Comparison of ENCODE assay signal across 1 cellular context in the genomic region with DNA sequence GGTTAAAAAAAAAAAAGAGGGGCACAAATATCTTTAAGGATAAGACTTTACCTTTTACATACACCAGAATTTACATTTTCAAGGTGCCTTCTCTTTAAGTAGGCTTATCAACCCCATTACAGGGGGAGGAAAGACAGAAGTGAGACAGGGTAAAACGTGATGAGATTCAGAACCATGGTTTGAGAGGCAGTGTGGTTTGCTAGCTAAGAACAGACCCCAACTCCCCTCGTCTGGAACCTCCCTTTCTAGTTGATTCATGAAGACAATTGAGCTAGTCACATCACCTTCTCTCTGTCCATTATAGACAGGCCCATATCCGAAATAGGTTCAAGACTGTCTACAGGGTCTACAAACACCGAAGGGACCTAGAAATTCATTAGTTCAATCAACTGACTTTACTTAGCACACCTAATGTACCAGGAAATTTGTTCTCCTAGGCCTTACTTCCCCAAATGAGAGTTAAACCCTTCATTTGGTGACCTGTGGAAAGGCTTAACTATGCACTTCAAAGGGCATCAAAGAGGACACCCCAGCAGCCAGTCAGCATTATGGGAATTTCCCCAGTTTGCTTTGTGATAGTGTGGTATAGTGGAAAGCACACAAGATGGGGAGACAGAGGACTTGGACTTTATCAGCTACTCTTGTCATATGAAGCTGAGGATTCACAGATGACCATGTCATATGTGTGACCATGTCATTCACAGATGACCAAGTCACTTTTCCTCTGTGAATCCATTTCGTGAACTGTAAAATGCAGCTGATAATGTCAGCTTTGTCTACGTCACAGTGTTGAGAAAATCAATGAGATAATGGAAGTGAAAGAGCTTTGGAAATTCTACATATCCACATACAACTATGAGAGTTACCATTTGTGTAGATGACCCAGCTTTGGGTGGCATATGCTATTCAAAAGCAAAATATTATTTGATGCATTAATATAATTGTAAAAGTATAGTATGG.
TF ChIP-seq lines count a peak whose summit lies in the region.

No MANE protein-coding gene starts in this region.

TF ChIP-seq in GM12878, 131 proteins besides CTCF, POLR2A, EP300 and RAD21 (continues in another document):
- TF ChIP-seq, protein P1, sequence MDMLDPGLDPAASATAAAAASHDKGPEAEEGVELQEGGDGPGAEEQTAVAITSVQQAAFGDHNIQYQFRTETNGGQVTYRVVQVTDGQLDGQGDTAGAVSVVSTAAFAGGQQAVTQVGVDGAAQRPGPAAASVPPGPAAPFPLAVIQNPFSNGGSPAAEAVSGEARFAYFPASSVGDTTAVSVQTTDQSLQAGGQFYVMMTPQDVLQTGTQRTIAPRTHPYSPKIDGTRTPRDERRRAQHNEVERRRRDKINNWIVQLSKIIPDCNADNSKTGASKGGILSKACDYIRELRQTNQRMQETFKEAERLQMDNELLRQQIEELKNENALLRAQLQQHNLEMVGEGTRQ (IDR thresholded peaks at IDR 0.05; ENCODE audit: borderline replicate concordance, low read depth, low read length): no peak
- TF ChIP-seq WRNIP1 (IDR thresholded peaks at IDR 0.05; ENCODE audit: borderline replicate concordance, low read depth, low read length): no peak
- no peak for TF ChIP-seq MTA2 (IDR thresholded peaks at IDR 0.05; ENCODE audit: low read depth)
- TF ChIP-seq NFXL1 (IDR thresholded peaks at IDR 0.05; ENCODE audit: borderline replicate concordance): no peak
- TF ChIP-seq JUNB (IDR thresholded peaks at IDR 0.05): peak; percentile 32
- TF ChIP-seq RB1 (IDR thresholded peaks at IDR 0.05; ENCODE audit: borderline replicate concordance): no peak
- TF ChIP-seq IKZF1 (conservative IDR thresholded peaks at IDR 0.05): no peak
- TF ChIP-seq BACH1 (IDR thresholded peaks at IDR 0.05; ENCODE audit: borderline replicate concordance): no peak
- TF ChIP-seq, protein P2, sequence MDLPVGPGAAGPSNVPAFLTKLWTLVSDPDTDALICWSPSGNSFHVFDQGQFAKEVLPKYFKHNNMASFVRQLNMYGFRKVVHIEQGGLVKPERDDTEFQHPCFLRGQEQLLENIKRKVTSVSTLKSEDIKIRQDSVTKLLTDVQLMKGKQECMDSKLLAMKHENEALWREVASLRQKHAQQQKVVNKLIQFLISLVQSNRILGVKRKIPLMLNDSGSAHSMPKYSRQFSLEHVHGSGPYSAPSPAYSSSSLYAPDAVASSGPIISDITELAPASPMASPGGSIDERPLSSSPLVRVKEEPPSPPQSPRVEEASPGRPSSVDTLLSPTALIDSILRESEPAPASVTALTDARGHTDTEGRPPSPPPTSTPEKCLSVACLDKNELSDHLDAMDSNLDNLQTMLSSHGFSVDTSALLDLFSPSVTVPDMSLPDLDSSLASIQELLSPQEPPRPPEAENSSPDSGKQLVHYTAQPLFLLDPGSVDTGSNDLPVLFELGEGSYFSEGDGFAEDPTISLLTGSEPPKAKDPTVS (IDR thresholded peaks at IDR 0.05; ENCODE audit: low read depth, low read length): no peak
- no peak for TF ChIP-seq YBX1 (IDR thresholded peaks at IDR 0.05)
- TF ChIP-seq ZNF24 (IDR thresholded peaks at IDR 0.05): no peak
- TF ChIP-seq RUNX3 (IDR thresholded peaks at IDR 0.05; ENCODE audit: low read length): peak; percentile 51
- TF ChIP-seq CBFB (IDR thresholded peaks at IDR 0.05; ENCODE audit: low read depth): no peak
- no peak for TF ChIP-seq TBL1XR1 (IDR thresholded peaks at IDR 0.05; ENCODE audit: low read depth, low read length)
- TF ChIP-seq, protein P3, sequence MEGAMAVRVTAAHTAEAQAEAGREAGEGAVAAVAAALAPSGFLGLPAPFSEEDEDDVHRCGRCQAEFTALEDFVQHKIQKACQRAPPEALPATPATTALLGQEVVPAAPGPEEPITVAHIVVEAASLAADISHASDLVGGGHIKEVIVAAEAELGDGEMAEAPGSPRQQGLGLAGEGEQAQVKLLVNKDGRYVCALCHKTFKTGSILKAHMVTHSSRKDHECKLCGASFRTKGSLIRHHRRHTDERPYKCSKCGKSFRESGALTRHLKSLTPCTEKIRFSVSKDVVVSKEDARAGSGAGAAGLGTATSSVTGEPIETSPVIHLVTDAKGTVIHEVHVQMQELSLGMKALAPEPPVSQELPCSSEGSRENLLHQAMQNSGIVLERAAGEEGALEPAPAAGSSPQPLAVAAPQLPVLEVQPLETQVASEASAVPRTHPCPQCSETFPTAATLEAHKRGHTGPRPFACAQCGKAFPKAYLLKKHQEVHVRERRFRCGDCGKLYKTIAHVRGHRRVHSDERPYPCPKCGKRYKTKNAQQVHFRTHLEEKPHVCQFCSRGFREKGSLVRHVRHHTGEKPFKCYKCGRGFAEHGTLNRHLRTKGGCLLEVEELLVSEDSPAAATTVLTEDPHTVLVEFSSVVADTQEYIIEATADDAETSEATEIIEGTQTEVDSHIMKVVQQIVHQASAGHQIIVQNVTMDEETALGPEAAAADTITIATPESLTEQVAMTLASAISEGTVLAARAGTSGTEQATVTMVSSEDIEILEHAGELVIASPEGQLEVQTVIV (IDR thresholded peaks at IDR 0.05; ENCODE audit: borderline replicate concordance, partially characterized antibody): no peak
- TF ChIP-seq NFIC (IDR thresholded peaks at IDR 0.05; ENCODE audit: low read depth, low read length): 0 out of 2 replicates have a peak, but pooled peaks have one; percentile 34
- TF ChIP-seq, protein P4, sequence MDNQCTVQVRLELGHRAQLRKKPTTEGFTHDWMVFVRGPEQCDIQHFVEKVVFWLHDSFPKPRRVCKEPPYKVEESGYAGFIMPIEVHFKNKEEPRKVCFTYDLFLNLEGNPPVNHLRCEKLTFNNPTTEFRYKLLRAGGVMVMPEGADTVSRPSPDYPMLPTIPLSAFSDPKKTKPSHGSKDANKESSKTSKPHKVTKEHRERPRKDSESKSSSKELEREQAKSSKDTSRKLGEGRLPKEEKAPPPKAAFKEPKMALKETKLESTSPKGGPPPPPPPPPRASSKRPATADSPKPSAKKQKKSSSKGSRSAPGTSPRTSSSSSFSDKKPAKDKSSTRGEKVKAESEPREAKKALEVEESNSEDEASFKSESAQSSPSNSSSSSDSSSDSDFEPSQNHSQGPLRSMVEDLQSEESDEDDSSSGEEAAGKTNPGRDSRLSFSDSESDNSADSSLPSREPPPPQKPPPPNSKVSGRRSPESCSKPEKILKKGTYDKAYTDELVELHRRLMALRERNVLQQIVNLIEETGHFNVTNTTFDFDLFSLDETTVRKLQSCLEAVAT (IDR thresholded peaks at IDR 0.05): no peak
- no peak for TF ChIP-seq PAX8 (IDR thresholded peaks at IDR 0.05)
- no peak for TF ChIP-seq SMAD1 (IDR thresholded peaks at IDR 0.05; ENCODE audit: low read depth, partially characterized antibody)
- TF ChIP-seq BRCA1 (IDR thresholded peaks at IDR 0.05; ENCODE audit: low read depth, low read length): no peak
- peak; percentile 34 to 49; a peak in 2 of 4 replicates for TF ChIP-seq BHLHE40 (IDR thresholded peaks at IDR 0.05; ENCODE audit: borderline replicate concordance in 1 of 2, low read depth in 2 of 2, low read length in 1 of 2)
- no peak for TF ChIP-seq SIN3A (IDR thresholded peaks at IDR 0.05; ENCODE audit: low read depth, low read length)
- no peak for TF ChIP-seq SUPT20H (IDR thresholded peaks at IDR 0.05; ENCODE audit: borderline replicate concordance, control insufficient read depth, low read depth, low read length)
- TF ChIP-seq, protein P5, sequence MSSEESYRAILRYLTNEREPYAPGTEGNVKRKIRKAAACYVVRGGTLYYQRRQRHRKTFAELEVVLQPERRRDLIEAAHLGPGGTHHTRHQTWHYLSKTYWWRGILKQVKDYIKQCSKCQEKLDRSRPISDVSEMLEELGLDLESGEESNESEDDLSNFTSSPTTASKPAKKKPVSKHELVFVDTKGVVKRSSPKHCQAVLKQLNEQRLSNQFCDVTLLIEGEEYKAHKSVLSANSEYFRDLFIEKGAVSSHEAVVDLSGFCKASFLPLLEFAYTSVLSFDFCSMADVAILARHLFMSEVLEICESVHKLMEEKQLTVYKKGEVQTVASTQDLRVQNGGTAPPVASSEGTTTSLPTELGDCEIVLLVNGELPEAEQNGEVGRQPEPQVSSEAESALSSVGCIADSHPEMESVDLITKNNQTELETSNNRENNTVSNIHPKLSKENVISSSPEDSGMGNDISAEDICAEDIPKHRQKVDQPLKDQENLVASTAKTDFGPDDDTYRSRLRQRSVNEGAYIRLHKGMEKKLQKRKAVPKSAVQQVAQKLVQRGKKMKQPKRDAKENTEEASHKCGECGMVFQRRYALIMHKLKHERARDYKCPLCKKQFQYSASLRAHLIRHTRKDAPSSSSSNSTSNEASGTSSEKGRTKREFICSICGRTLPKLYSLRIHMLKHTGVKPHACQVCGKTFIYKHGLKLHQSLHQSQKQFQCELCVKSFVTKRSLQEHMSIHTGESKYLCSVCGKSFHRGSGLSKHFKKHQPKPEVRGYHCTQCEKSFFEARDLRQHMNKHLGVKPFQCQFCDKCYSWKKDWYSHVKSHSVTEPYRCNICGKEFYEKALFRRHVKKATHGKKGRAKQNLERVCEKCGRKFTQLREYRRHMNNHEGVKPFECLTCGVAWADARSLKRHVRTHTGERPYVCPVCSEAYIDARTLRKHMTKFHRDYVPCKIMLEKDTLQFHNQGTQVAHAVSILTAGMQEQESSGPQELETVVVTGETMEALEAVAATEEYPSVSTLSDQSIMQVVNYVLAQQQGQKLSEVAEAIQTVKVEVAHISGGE (CRISPR knock-in tag; IDR thresholded peaks at IDR 0.05): no peak
- no peak for TF ChIP-seq FOXM1 (IDR thresholded peaks at IDR 0.05; ENCODE audit: low read depth, low read length)
- TF ChIP-seq BCL11A (IDR thresholded peaks at IDR 0.05; ENCODE audit: low read depth, low read length): no peak
- TF ChIP-seq MEF2A (IDR thresholded peaks at IDR 0.05; ENCODE audit: insufficient read depth, low read depth, low read length): no peak
- TF ChIP-seq CBX5 (IDR thresholded peaks at IDR 0.05; ENCODE audit: low read depth): no peak
- peak; percentile 32; the same call in 1 of the 2 replicates for TF ChIP-seq TCF7 (IDR thresholded peaks at IDR 0.05; ENCODE audit: borderline replicate concordance)
- TF ChIP-seq MYC (IDR thresholded peaks at IDR 0.05; ENCODE audit: insufficient read depth, insufficient read length, insufficient replicate concordance, low read length, severe bottlenecking): no peak
- no peak for TF ChIP-seq HDAC6 (IDR thresholded peaks at IDR 0.05; ENCODE audit: unreplicated experiment)
- TF ChIP-seq, protein P6, sequence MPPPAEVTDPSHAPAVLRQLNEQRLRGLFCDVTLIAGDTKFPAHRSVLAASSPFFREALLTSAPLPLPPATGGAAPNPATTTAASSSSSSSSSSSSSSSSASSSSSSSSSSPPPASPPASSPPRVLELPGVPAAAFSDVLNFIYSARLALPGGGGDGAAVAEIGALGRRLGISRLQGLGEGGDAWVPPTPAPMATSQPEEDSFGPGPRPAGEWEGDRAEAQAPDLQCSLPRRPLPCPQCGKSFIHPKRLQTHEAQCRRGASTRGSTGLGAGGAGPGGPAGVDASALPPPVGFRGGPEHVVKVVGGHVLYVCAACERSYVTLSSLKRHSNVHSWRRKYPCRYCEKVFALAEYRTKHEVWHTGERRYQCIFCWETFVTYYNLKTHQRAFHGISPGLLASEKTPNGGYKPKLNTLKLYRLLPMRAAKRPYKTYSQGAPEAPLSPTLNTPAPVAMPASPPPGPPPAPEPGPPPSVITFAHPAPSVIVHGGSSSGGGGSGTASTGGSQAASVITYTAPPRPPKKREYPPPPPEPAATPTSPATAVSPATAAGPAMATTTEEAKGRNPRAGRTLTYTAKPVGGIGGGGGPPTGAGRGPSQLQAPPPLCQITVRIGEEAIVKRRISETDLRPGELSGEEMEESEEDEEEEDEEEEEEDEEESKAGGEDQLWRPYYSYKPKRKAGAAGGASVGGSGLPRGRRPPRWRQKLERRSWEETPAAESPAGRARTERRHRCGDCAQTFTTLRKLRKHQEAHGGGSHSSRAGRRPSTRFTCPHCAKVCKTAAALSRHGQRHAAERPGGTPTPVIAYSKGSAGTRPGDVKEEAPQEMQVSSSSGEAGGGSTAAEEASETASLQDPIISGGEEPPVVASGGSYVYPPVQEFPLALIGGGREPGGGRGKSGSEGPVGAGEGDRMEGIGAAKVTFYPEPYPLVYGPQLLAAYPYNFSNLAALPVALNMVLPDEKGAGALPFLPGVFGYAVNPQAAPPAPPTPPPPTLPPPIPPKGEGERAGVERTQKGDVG (CRISPR knock-in tag; IDR thresholded peaks at IDR 0.05): no peak
- no peak for TF ChIP-seq BMI1 (IDR thresholded peaks at IDR 0.05; ENCODE audit: borderline replicate concordance)
- TF ChIP-seq CHD2 (IDR thresholded peaks at IDR 0.05; ENCODE audit: borderline replicate concordance, low read depth, low read length): no peak
- TF ChIP-seq, protein P7, sequence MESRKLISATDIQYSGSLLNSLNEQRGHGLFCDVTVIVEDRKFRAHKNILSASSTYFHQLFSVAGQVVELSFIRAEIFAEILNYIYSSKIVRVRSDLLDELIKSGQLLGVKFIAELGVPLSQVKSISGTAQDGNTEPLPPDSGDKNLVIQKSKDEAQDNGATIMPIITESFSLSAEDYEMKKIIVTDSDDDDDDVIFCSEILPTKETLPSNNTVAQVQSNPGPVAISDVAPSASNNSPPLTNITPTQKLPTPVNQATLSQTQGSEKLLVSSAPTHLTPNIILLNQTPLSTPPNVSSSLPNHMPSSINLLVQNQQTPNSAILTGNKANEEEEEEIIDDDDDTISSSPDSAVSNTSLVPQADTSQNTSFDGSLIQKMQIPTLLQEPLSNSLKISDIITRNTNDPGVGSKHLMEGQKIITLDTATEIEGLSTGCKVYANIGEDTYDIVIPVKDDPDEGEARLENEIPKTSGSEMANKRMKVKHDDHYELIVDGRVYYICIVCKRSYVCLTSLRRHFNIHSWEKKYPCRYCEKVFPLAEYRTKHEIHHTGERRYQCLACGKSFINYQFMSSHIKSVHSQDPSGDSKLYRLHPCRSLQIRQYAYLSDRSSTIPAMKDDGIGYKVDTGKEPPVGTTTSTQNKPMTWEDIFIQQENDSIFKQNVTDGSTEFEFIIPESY (IDR thresholded peaks at IDR 0.05): no peak
- TF ChIP-seq MXI1 (IDR thresholded peaks at IDR 0.05; ENCODE audit: low read depth, low read length): no peak
- TF ChIP-seq EZH2 (IDR thresholded peaks at IDR 0.05; ENCODE audit: borderline replicate concordance, control insufficient read depth, low read depth, low read length): no peak
- no peak for TF ChIP-seq DPF2 (IDR thresholded peaks at IDR 0.05)
- TF ChIP-seq TCF12 (IDR thresholded peaks at IDR 0.05; ENCODE audit: low read depth, low read length): no peak
- TF ChIP-seq, protein P8, sequence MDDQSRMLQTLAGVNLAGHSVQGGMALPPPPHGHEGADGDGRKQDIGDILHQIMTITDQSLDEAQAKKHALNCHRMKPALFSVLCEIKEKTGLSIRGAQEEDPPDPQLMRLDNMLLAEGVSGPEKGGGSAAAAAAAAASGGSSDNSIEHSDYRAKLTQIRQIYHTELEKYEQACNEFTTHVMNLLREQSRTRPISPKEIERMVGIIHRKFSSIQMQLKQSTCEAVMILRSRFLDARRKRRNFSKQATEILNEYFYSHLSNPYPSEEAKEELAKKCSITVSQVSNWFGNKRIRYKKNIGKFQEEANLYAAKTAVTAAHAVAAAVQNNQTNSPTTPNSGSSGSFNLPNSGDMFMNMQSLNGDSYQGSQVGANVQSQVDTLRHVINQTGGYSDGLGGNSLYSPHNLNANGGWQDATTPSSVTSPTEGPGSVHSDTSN (IDR thresholded peaks at IDR 0.05; ENCODE audit: insufficient replicate concordance, low read depth, low read length): no peak
- no peak for TF ChIP-seq RBBP5 (conservative IDR thresholded peaks at IDR 0.05)
- TF ChIP-seq MYB (IDR thresholded peaks at IDR 0.05; ENCODE audit: borderline replicate concordance, low read depth, low read length): no peak
- TF ChIP-seq RFX5 (IDR thresholded peaks at IDR 0.05; ENCODE audit: low read depth, low read length): no peak
